ENCODE assay signal across 13 cellular contexts in the genomic region with DNA sequence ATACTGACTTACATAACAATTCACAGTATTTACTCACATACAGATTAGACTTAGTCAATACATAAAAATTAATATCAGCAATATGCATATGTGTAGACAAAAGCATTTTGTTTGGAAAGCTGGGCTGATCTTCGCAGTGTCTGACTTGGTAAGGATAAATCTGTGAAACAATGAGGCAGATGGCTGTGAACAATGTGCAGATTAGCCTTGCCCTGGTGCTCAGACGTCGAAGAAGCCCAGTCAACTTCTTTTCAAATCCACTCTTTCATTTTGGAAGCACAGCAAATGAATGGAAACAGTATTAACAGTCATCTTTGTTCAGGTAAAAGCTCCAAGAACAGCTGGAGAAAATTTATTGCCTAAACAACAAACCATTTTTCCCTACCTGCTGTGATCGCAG.
DNase-seq lines count a peak whose midpoint lies in the region; ATAC-seq and TF ChIP-seq lines count a peak whose summit lies in the region.
"Had no signal": no experiment of that assay in that cellular context is flagged by ENCODE, and none has a peak within 500 bp of the region (broad histone marks: within the 10 kb centered on the region; RNA-seq: fewer than 3 reads in every experiment).

No MANE protein-coding gene starts in this region.

- TF ChIP-seq POLR2A in body of pancreas (IDR thresholded peaks at IDR 0.05) = no peak

- H3K36me3 Mint-ChIP-seq in effector memory CD8-positive, alpha-beta T cell (ENCODE audit: insufficient read depth) = no peaks in the 10 kb centered on the region

- H3K36me3 ChIP-seq in body of pancreas (replicated peaks in 1 of 2; ENCODE audit: insufficient read depth in 1 of 2, low read depth in 2 of 2) = peaks cover 3 to 4% of the 10 kb centered on the region in 2 donors
- H3K36me3 ChIP-seq in lung (ENCODE audit: control insufficient read depth in 2 of 2, insufficient read depth in 2 of 2, low read length in 2 of 2) = peaks cover 6 to 13% of the 10 kb centered on the region in 2 donors
- H3K36me3 ChIP-seq in upper lobe of right lung = peaks cover 53% of the 10 kb centered on the region

- H3K4me1 ChIP-seq in body of pancreas (peaks cover 48% of the 10 kb centered on the region), lung (ENCODE audit: control insufficient read depth in 2 of 2, insufficient read depth in 2 of 2, low read length in 2 of 2) (peaks cover 3 to 20% of the 10 kb centered on the region in 2 donors), upper lobe of right lung (peaks cover 10% of the 10 kb centered on the region)

- H3K27me3 Mint-ChIP-seq in effector memory CD8-positive, alpha-beta T cell = no peaks in the 10 kb centered on the region

- H3K4me1 Mint-ChIP-seq in effector memory CD8-positive, alpha-beta T cell (ENCODE audit: low read depth in 2 of 2) = no peaks in the 10 kb centered on the region

- no peak overlapping the region for H3K27ac Mint-ChIP-seq in effector memory CD8-positive, alpha-beta T cell

- no peak for ATAC-seq in body of pancreas
- no peak for ATAC-seq in lung (ENCODE audit: insufficient read depth, low FRiP score)
- no peak for ATAC-seq in upper lobe of right lung
- ATAC-seq in effector memory CD8-positive, alpha-beta T cell (replicated peaks) = no peak
- ATAC-seq in HG03565 (IDR thresholded peaks at IDR 0.05; ENCODE audit: unreplicated experiment) = no peak

- TF ChIP-seq CTCF in body of pancreas (IDR thresholded peaks at IDR 0.05) = no peak
- no peak for TF ChIP-seq CTCF in lung (IDR thresholded peaks at IDR 0.05; ENCODE audit: control extremely low read depth, extremely low read depth)
- TF ChIP-seq CTCF in upper lobe of right lung (IDR thresholded peaks at IDR 0.05) = no peak

- H3K27ac ChIP-seq in body of pancreas (peak overlapping the region in 3 of 4 donors; percentile 9 to 44 (median 13)), lung (ENCODE audit: low read depth in 1 of 2, low read length in 1 of 2) (peak overlapping the region; percentile 46 to 47), temporal lobe (ENCODE audit: low read depth, low read length) (peak overlapping the region; percentile 37), upper lobe of right lung (no peak overlapping the region)

- WGBS in body of pancreas, 2 donors = 47 to 53% methylated on average over 4 of the region's 4 CpGs
- 76 to 87% methylated on average over 4 of the region's 4 CpGs for WGBS in lung, 2 donors

- peaks cover 0 to 2% of the 10 kb centered on the region in 2 donors for H3K9me3 Mint-ChIP-seq in effector memory CD8-positive, alpha-beta T cell

- H3K4me3 Mint-ChIP-seq in effector memory CD8-positive, alpha-beta T cell = no peak overlapping the region

- H3K27me3 ChIP-seq in body of pancreas (no peaks in the 10 kb centered on the region), lung (ENCODE audit: control insufficient read depth, insufficient read depth) (no peaks in the 10 kb centered on the region), upper lobe of right lung (no peaks in the 10 kb centered on the region)

- no peaks in the 10 kb centered on the region for H3K9me3 ChIP-seq in body of pancreas
- no peaks in the 10 kb centered on the region for H3K9me3 ChIP-seq in lung (ENCODE audit: control insufficient read depth in 2 of 2, insufficient read depth in 1 of 2, low read length in 1 of 2)
- H3K9me3 ChIP-seq in upper lobe of right lung = no peaks in the 10 kb centered on the region

- H3K4me3 ChIP-seq in body of pancreas (no peak overlapping the region), lung (no peak overlapping the region), upper lobe of right lung (no peak overlapping the region)

- intact Hi-C loops in body of pancreas (cut with DNase I) = no loop called here
- intact Hi-C loops in upper lobe of right lung (cut with DNase I) = no loop called here

- DNase-seq in NCI-H2107 treated with DMSO at 0.1 percent for 48 hours (lab: John Stamatoyannopoulos, UW; ENCODE audit: unreplicated experiment) (peak; percentile 75), NCI-H2107 (lab: John Stamatoyannopoulos, UW) (no peak), body of pancreas (no peak), lung (ENCODE audit: low spot score) (no peak), upper lobe of right lung (no peak)
- DNase-seq in effector memory CD8-positive, alpha-beta T cell = no peak
- DNase-seq: 8988T; activated CD4-positive, alpha-beta T cell treated with anti-CD3 and anti-CD28 coated beads, Interleukin-2, amount 50 U/mL, for 48 hours; activated effector memory CD4-positive, alpha-beta T cell treated with anti-CD3 and anti-CD28 coated beads, Interleukin-2, amount 50 U/mL, for 16 hours; NCI-H1048; T-helper 1 cell had no signal
